In genomic region chr11:46181843-46182424, GRCh38 we compare ENCODE assay signal across 33 cellular contexts.
"Had no signal": no experiment of that assay in that cellular context is flagged by ENCODE, and none has a peak within 500 bp of the region (broad histone marks: within the 10 kb centered on the region; RNA-seq: fewer than 3 reads in every experiment).

No MANE protein-coding gene starts in this region.

- H3K27ac ChIP-seq: brain microvascular endothelial cell, PC-9, RWPE1, WERI-Rb-1 had no signal

- H3K36me3 ChIP-seq: brain microvascular endothelial cell, WERI-Rb-1 had no signal

- H3K4me2 ChIP-seq: PC-9 had no signal

- H2AFZ ChIP-seq: PC-9 had no signal

- H3K27me3 ChIP-seq: brain microvascular endothelial cell had no signal

- ATAC-seq: activated CD8-positive, alpha-beta memory T cell treated with anti-CD3 and anti-CD28 coated beads, Interleukin-2, amount 10 ng/mL, durations not matched to agents 7 days and 5 days; activated naive CD8-positive, alpha-beta T cell treated with anti-CD3 and anti-CD28 coated beads, Interleukin-2, amount 50 U/mL, for 24 hours; Right ventricle myocardium inferior had no signal

- DNase-seq: activated CD4-positive, alpha-beta memory T cell treated with anti-CD3 and anti-CD28 coated beads, Interleukin-2, amount 10 ng/mL, durations not matched to agents 7 days and 5 days; activated CD4-positive, alpha-beta T cell treated with anti-CD3 and anti-CD28 coated beads for 1 hour; activated CD4-positive, alpha-beta T cell treated with anti-CD3 and anti-CD28 coated beads for 48 hours; activated CD4-positive, CD25-positive, alpha-beta regulatory T cell; activated CD8-positive, alpha-beta memory T cell treated with anti-CD3 and anti-CD28 coated beads for 24 hours; activated CD8-positive, alpha-beta memory T cell treated with anti-CD3 and anti-CD28 coated beads, Interleukin-2, amount 10 ng/mL, durations not matched to agents 7 days and 5 days; activated CD8-positive, alpha-beta memory T cell treated with anti-CD3 and anti-CD28 coated beads, Interleukin-2, amount 50 U/mL, for 48 hours; activated effector memory CD4-positive, alpha-beta T cell treated with Interleukin-2 at 50 U/mL for 16 hours; activated naive CD4-positive, alpha-beta T cell treated with anti-CD3 and anti-CD28 coated beads, Interleukin-2, amount 10 ng/mL, durations not matched to agents 7 days and 5 days; activated naive CD8-positive, alpha-beta T cell treated with anti-CD3 and anti-CD28 coated beads, Interleukin-2, amount 50 U/mL, for 24 hours; activated T-cell treated with anti-CD3 and anti-CD28 coated beads, Interleukin-2, amount 50 U/mL, for 48 hours; amniotic stem cell; aorta; brain microvascular endothelial cell; central memory CD4-positive, alpha-beta T cell; NCI-H1092 treated with DMSO at 0.1 percent for 48 hours; NCI-H1417; NCI-H146; NCI-H187; NCI-H2029 treated with DMSO at 0.1 percent for 48 hours; NCI-H2107; NCI-H2171; NCI-H510A; NCI-H526; NCI-H82; PC-9; SW 1271; T-helper 1 cell; T-helper 2 cell; T-helper 9 cell; WERI-Rb-1 had no signal

- H3K4me3 ChIP-seq: PC-9 had no signal
